ENCODE assay signal across 8 cellular contexts in the genomic region with DNA sequence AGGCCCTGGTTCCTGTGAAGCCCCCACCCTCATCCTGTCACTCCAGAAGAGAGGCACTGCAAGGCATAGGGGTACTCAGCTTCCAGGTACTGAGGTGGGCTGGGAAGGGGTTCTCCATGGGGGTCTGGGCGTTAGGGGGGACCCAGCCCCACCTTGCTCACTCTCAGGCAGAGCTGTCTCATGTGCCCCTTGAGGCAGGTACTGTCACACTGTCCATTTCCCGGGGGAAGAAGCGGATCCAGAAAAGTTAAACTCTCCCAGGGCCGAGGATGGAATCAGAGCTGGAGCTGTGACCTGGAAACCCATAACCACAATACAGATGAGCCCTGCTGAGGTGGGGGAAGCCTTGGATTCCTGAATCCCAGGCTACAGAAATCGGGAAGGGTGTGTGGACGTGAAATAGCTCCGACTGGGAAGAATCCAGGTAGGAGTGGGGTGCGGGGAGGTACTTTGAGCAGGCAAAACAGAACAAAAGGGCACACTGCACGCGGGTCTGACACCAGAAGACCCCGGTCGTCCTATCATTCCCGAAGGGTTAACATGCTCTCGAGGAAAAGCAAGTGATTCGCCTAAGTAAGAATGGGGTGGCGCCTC. TPM values are rescaled to one million over a fixed set of nuclear protein-coding genes. Genes with fewer than 3 reads are reported as not detected.
DNase-seq lines count a peak whose midpoint lies in the region; ATAC-seq and TF ChIP-seq lines count a peak whose summit lies in the region.

No MANE protein-coding gene starts in this region.

- H3K27ac Mint-ChIP-seq in naive thymus-derived CD8-positive, alpha-beta T cell = peak overlapping the region; percentile 94 to 100 (median 99)

- peak overlapping the region; percentile 77 to 99 (median 94) for H3K4me2 ChIP-seq in BLaER1 treated with 17β-estradiol and CSF1 and Interleukin-3, amounts not matched to agents 10 nM and 100 nM

- no peak for ATAC-seq in naive thymus-derived CD8-positive, alpha-beta T cell
- ATAC-seq in GM21529 (IDR thresholded peaks at IDR 0.05; ENCODE audit: unreplicated experiment) = no peak
- no peak for ATAC-seq in left colon

- no peaks in the 10 kb centered on the region for H3K9me3 ChIP-seq in BLaER1 treated with 17β-estradiol and CSF1 and Interleukin-3, amounts not matched to agents 10 nM and 100 nM (replicated peaks in 1 of 11)

- peaks cover 62 to 78% (median 70%) of the 10 kb centered on the region in 11 experiments for H3K36me3 ChIP-seq in BLaER1 treated with 17β-estradiol and CSF1 and Interleukin-3, amounts not matched to agents 10 nM and 100 nM

- H3K36me3 Mint-ChIP-seq in naive thymus-derived CD8-positive, alpha-beta T cell = peaks cover 0 to 57% (median 15%) of the 10 kb centered on the region in 3 donors

- in situ Hi-C loops in KBM-7 (cut with MboI; ENCODE audit: low pct_unique_long_range_greater_than_20kb, low sequenced_read_pairs) = no loop called here

- peak overlapping the region; percentile 83 to 95 (median 90) for H3K4me3 Mint-ChIP-seq in naive thymus-derived CD8-positive, alpha-beta T cell

- POLR2A ChIA-PET in naive thymus-derived CD8-positive, alpha-beta T cell (lab: Charles Lee) = interaction anchor here (0.6 to 5.9 kb wide), 18 partner anchors 9 to 1375 kb away, joined by 3 to 105 read pairs (median 4); partner anchors contain the start of genes BABAM1, BST2, C19orf44 and CALR3

- no peak for TF ChIP-seq CTCF in LNCaP clone FGC (IDR thresholded peaks at IDR 0.05; ENCODE audit: control insufficient read depth, extremely low read depth, insufficient read depth)

- H3K9me3 Mint-ChIP-seq in naive thymus-derived CD8-positive, alpha-beta T cell = no peaks in the 10 kb centered on the region

- intact Hi-C loops in left colon (cut with DNase I, micrococcal nuclease) = no loop called here

- peaks cover 2 to 19% (median 15%) of the 10 kb centered on the region in 4 donors for H3K4me1 Mint-ChIP-seq in naive thymus-derived CD8-positive, alpha-beta T cell

- H3K27me3 ChIP-seq in BLaER1 treated with 17β-estradiol and CSF1 and Interleukin-3, amounts not matched to agents 10 nM and 100 nM = no peaks in the 10 kb centered on the region

- H3K4me3 ChIP-seq in BLaER1 treated with 17β-estradiol and CSF1 and Interleukin-3, amounts not matched to agents 10 nM and 100 nM = peak overlapping the region; percentile 51 to 77 (median 72)
- H3K4me3 ChIP-seq in LNCaP clone FGC (ENCODE audit: low read depth, low read length) = peak overlapping the region; percentile 85

- H4K20me1 ChIP-seq in BLaER1 treated with 17β-estradiol and CSF1 and Interleukin-3, amounts not matched to agents 10 nM and 100 nM = peaks cover 0 to 7% (median 0%) of the 10 kb centered on the region in 11 experiments; a peak in 3 of 22 replicates

- peak overlapping the region; percentile 90 to 98 (median 95) for H3K27ac ChIP-seq in BLaER1 treated with 17β-estradiol and CSF1 and Interleukin-3, amounts not matched to agents 10 nM and 100 nM
- peak overlapping the region; percentile 87 for H3K27ac ChIP-seq in cingulate gyrus (ENCODE audit: low read depth, low read length)

- H3K4me1 ChIP-seq in BLaER1 treated with 17β-estradiol and CSF1 and Interleukin-3, amounts not matched to agents 10 nM and 100 nM = peaks cover 21 to 54% (median 49%) of the 10 kb centered on the region in 10 experiments

- no peak for DNase-seq in LNCaP clone FGC (ENCODE audit: low read depth)
- DNase-seq in naive thymus-derived CD8-positive, alpha-beta T cell = no peak
- no peak for DNase-seq in KBM-7
- DNase-seq in ecto neural progenitor cell (ENCODE audit: low spot score) = no peak
- no peak for DNase-seq in left colon

- no peaks in the 10 kb centered on the region for H3K27me3 Mint-ChIP-seq in naive thymus-derived CD8-positive, alpha-beta T cell

- H3K9ac ChIP-seq in BLaER1 treated with 17β-estradiol and CSF1 and Interleukin-3, amounts not matched to agents 10 nM and 100 nM = peak overlapping the region; percentile 90 to 94 (median 92)

RNA-seq across cellular contexts. Expression of gene USE1, which starts 0.5 kb away (rescaled TPM):
- 10 to 100 TPM; 49.7 to 56.7 TPM for total RNA-seq in naive thymus-derived CD8-positive, alpha-beta T cell
- 10 to 100 TPM; 50.4 to 69.0 (median 57.0) TPM for polyA plus RNA-seq in naive thymus-derived CD8-positive, alpha-beta T cell
- 10 to 100 TPM; 22.0 to 25.6 TPM for total RNA-seq in left colon

RNA-seq across cellular contexts. Expression of gene OCEL1, which starts 11.4 kb away (rescaled TPM):
- total RNA-seq in naive thymus-derived CD8-positive, alpha-beta T cell = 10 to 100 TPM; 38.9 to 42.3 TPM
- polyA plus RNA-seq in naive thymus-derived CD8-positive, alpha-beta T cell = 10 to 100 TPM; 21.9 to 52.4 (median 40.1) TPM
- 10 to 100 TPM; 44.7 to 64.5 TPM for total RNA-seq in left colon

RNA-seq across cellular contexts. Expression of gene NR2F6, which starts 31.1 kb away (rescaled TPM):
- 1 to 10 TPM; 1.1 to 1.6 TPM for total RNA-seq in naive thymus-derived CD8-positive, alpha-beta T cell
- 1 to 10 TPM in 2 of 3 donors, under 1 TPM in 1; 0.93 to 1.5 (median 1.3) TPM for polyA plus RNA-seq in naive thymus-derived CD8-positive, alpha-beta T cell
- 100 to 1,000 TPM; 151 to 181 TPM for total RNA-seq in left colon

RNA-seq across cellular contexts. Expression of gene USHBP1, which starts 49.9 kb away (rescaled TPM):
- not detected for total RNA-seq in naive thymus-derived CD8-positive, alpha-beta T cell
- not detected for polyA plus RNA-seq in naive thymus-derived CD8-positive, alpha-beta T cell
- 1 to 10 TPM in 1 of 2 donors, under 1 TPM in 1; 0.67 to 2.3 TPM for total RNA-seq in left colon

RNA-seq across cellular contexts. Expression of gene BABAM1, which starts 52.6 kb away (rescaled TPM):
- total RNA-seq in naive thymus-derived CD8-positive, alpha-beta T cell = 100 to 1,000 TPM; 104 to 105 TPM
- polyA plus RNA-seq in naive thymus-derived CD8-positive, alpha-beta T cell = 100 to 1,000 TPM; 102 to 106 (median 106) TPM
- total RNA-seq in left colon = 10 to 100 TPM; 63.5 to 70.3 TPM

Comparison
In these comparisons a context has a peak if more than half of its experiments do, and no peak if none do; other contexts are left out.
1. RNA of gene NR2F6, which starts 31.1 kb away (total RNA-seq): 151 to 181 TPM in left colon; 1.1 to 1.6 TPM in naive thymus-derived CD8-positive, alpha-beta T cell; every median in the first group is over 10 times any median in the second.